Comparison of ENCODE assay signal across 7 cellular contexts in the genomic region with DNA sequence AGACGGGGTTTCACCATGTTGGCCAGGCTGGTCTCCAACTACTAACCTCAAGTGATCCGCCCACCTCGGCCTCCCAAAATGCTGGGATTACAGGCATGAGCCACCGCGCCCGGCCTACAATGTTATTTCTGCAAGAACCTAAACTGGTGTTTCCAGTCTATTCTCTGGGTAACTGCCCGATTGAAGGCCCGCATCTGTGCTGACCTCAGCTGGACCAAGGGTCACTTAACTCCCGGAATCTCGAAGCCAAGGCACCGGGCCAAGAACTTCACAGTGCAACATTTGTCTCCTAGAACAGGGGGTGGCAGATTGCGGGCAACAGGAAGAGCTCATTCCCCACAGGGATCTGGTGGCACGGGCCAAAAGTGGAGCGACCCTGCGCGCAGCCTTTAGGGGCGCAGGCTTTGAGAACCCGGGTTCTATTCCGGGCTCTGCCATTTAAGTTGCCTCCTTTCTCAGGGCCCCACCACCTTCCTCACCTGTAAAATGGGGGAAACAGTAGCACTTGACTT. TPM values are rescaled to one million over a fixed set of nuclear protein-coding genes. Genes with fewer than 3 reads are reported as not detected.
A peak's percentile ranks its signal among the peaks of the same experiment; 100 is the strongest.
DNase-seq lines count a peak whose midpoint lies in the region; ATAC-seq and TF ChIP-seq lines count a peak whose summit lies in the region.

No MANE protein-coding gene starts in this region.

- H3K9me3 ChIP-seq in Karpas-422 (ENCODE audit: low read length) (no peaks in the 10 kb centered on the region), adrenal gland (replicated peaks in 1 of 3) (no peaks in the 10 kb centered on the region)

- WGBS in adrenal gland, 4 donors: 25 to 79% (median 35%) methylated on average over 6 to 19 of the region's 19 CpGs

- ATAC-seq in left cardiac atrium (peak; percentile 45 to 54), GM19452 (IDR thresholded peaks at IDR 0.05; ENCODE audit: unreplicated experiment) (no peak)

- H3K27ac ChIP-seq in Karpas-422 (ENCODE audit: low read length) (peak overlapping the region; percentile 21; the same call in 1 of the 2 replicates), adrenal gland (peak overlapping the region in 4 of 5 donors; percentile 4 to 66 (median 31))

- peaks cover 8% of the 10 kb centered on the region for H3K4me1 Mint-ChIP-seq in osteocyte (ENCODE audit: unreplicated experiment)

- H3K4me3 ChIP-seq in Karpas-422 (ENCODE audit: low read length) (peak overlapping the region; percentile 89), adrenal gland (peak overlapping the region; percentile 22 to 79 (median 68))

- H3K4me2 ChIP-seq in Karpas-422 (ENCODE audit: low read depth, low read length, poor library complexity, severe bottlenecking): peak overlapping the region; percentile 88

- H3K4me1 ChIP-seq in Karpas-422 (ENCODE audit: low read length) (peaks cover 12% of the 10 kb centered on the region), adrenal gland (replicated peaks in 1 of 2) (peaks cover 5 to 9% of the 10 kb centered on the region in 2 donors)

- H3K27me3 ChIP-seq in Karpas-422 (ENCODE audit: low read length) (no peaks in the 10 kb centered on the region), adrenal gland (no peaks in the 10 kb centered on the region)

- TF ChIP-seq CTCF in GM12872 (IDR thresholded peaks at IDR 0.05; ENCODE audit: insufficient read depth, low read depth, low read length): peak; percentile 27; the same call in 1 of the 3 replicates
- TF ChIP-seq CTCF in adrenal gland (IDR thresholded peaks at IDR 0.05): no peak
- no peak for TF ChIP-seq CTCF in osteocyte (IDR thresholded peaks at IDR 0.05)

- H3K79me2 ChIP-seq in Karpas-422 (ENCODE audit: low read length): peaks cover 23% of the 10 kb centered on the region

- no peaks in the 10 kb centered on the region for H3K9me2 ChIP-seq in Karpas-422 (replicated peaks; ENCODE audit: insufficient read depth, low read length)

- no peaks in the 10 kb centered on the region for H3K36me3 Mint-ChIP-seq in osteocyte (ENCODE audit: unreplicated experiment)

- no peak overlapping the region for H3K27ac Mint-ChIP-seq in osteocyte (ENCODE audit: unreplicated experiment)

- TF ChIP-seq POLR2A in adrenal gland (IDR thresholded peaks at IDR 0.05): no peak

- H3K27me3 Mint-ChIP-seq in osteocyte (ENCODE audit: unreplicated experiment): no peaks in the 10 kb centered on the region

- peak overlapping the region; percentile 82 for H3K9ac ChIP-seq in Karpas-422 (ENCODE audit: low read length)

- peak overlapping the region; percentile 88 for H2AFZ ChIP-seq in Karpas-422 (ENCODE audit: low read length)

- H3K4me3 Mint-ChIP-seq in osteocyte (ENCODE audit: unreplicated experiment): peak overlapping the region; percentile 87

- no peaks in the 10 kb centered on the region for H3K9me3 Mint-ChIP-seq in osteocyte (ENCODE audit: unreplicated experiment)

- intact Hi-C loops in adrenal gland (cut with DNase I): no loop called here
- intact Hi-C loops in left cardiac atrium (cut with DNase I): no loop called here

- peak; percentile 80 for DNase-seq in Karpas-422
- DNase-seq in adrenal gland: peak; percentile 58 to 89 (median 66)
- peak; percentile 74 for DNase-seq in left cardiac atrium
- no peak for DNase-seq in osteocyte (ENCODE audit: extremely low spot score, unreplicated experiment)
- DNase-seq in T-helper 9 cell: no peak

- H3K36me3 ChIP-seq in Karpas-422 (ENCODE audit: insufficient read depth, low read length) (no peaks in the 10 kb centered on the region), adrenal gland (replicated peaks in 1 of 2) (no peaks in the 10 kb centered on the region)

- no peaks in the 10 kb centered on the region for H4K20me1 ChIP-seq in Karpas-422 (ENCODE audit: insufficient read depth, low read depth, low read length)

RNA-seq across cellular contexts. Expression of a gene that starts 0.8 kb away (rescaled TPM):
- 16.7 and 17.7 TPM in 2 replicates for total RNA-seq in Karpas-422 (2014; rRNA removed; shearing (Covaris generic); ENCODE audit: low replicate concordance)
- total RNA-seq in adrenal gland (10 to 100 TPM; 12.7 to 43.8 (median 20.4) TPM), left cardiac atrium (10 to 100 TPM; 13.8 to 34.3 TPM), osteocyte (5.4 and 5.8 TPM in 2 replicates)
- polyA plus RNA-seq in adrenal gland: 10 to 100 TPM in 2 of 3 donors, 1 to 10 TPM in 1; 6.8 to 13.2 (median 10.1) TPM

RNA-seq across cellular contexts. Expression of a gene that starts 15.0 kb away (rescaled TPM):
- not detected in 2 replicates for total RNA-seq in Karpas-422 (2014; rRNA removed; shearing (Covaris generic); ENCODE audit: low replicate concordance)
- not detected for total RNA-seq in adrenal gland
- under 1 TPM in 1 of 3 donors, not detected in 2; 0.47 TPM for polyA plus RNA-seq in adrenal gland
- total RNA-seq in left cardiac atrium: not detected
- total RNA-seq in osteocyte: not detected in 2 replicates

RNA-seq across cellular contexts. Expression of a gene that starts 47.5 kb away (rescaled TPM):
- total RNA-seq in Karpas-422 (2014; rRNA removed; shearing (Covaris generic); ENCODE audit: low replicate concordance): 12.7 and 14.4 TPM in 2 replicates
- 10 to 100 TPM; 16.4 to 21.4 (median 18.5) TPM for total RNA-seq in adrenal gland
- polyA plus RNA-seq in adrenal gland: 10 to 100 TPM in 1 of 3 donors, 1 to 10 TPM in 2; 1.7 to 13.8 (median 4.6) TPM
- 10 to 100 TPM; 11.8 to 12.0 TPM for total RNA-seq in left cardiac atrium
- total RNA-seq in osteocyte: 19.8 and 21.2 TPM in 2 replicates

RNA-seq across cellular contexts. Expression of a gene that starts 47.8 kb away (rescaled TPM):
- total RNA-seq in Karpas-422 (2014; rRNA removed; shearing (Covaris generic); ENCODE audit: low replicate concordance): 19.0 and 34.9 TPM in 2 replicates
- total RNA-seq in adrenal gland: 10 to 100 TPM; 20.4 to 59.6 (median 32.8) TPM
- 10 to 100 TPM; 17.8 to 33.0 (median 19.2) TPM for polyA plus RNA-seq in adrenal gland
- total RNA-seq in left cardiac atrium: 10 to 100 TPM; 12.3 to 18.1 TPM
- 41.5 and 44.8 TPM in 2 replicates for total RNA-seq in osteocyte

Comparison
In these comparisons a context has a peak if more than half of its experiments do, and no peak if none do; other contexts are left out.
1. DNase-seq: peak in Karpas-422 (single experiment), adrenal gland (7 of 7) and left cardiac atrium (single experiment); none in osteocyte (single experiment) and T-helper 9 cell (single experiment).